ENCODE assay signal across 11 cellular contexts in genomic region chr2:228180126-228181097, GRCh38. TPM values are rescaled to one million over a fixed set of nuclear protein-coding genes. Genes with fewer than 3 reads are reported as not detected.
DNase-seq lines count a peak whose midpoint lies in the region; ATAC-seq and TF ChIP-seq lines count a peak whose summit lies in the region.
"Had no signal": no experiment of that assay in that cellular context is flagged by ENCODE, and none has a peak within 500 bp of the region (broad histone marks: within the 10 kb centered on the region; RNA-seq: fewer than 3 reads in every experiment).

No MANE protein-coding gene starts in this region.

- ATAC-seq in T-cell (replicated peaks in 1 of 4), result no peak

- DNase-seq in NCI-H446 (lab: John Stamatoyannopoulos, UW) (peak; percentile 3 to 47), NCI-H446 treated with DMSO at 0.1 percent for 48 hours (lab: John Stamatoyannopoulos, UW) (no peak), SK-N-SH (peak; percentile 7), iPS DF 19.7 (ENCODE audit: low read depth, low spot score) (peak; percentile 50), type B pancreatic cell (ENCODE audit: extremely low spot score, unreplicated experiment) (no peak), T-cell (no peak), sigmoid colon (no peak), GOT3 (lab: John Stamatoyannopoulos, UW) (no peak)
- DNase-seq: NCI-H748 treated with DMSO at 0.1 percent for 48 hours; stimulated activated CD8-positive, alpha-beta memory T cell treated with anti-CD3 and anti-CD28 coated beads, Interleukin-4, amount 100 ng/mL, for 48 hours had no signal

- H3K9me2 ChIP-seq in SK-N-SH, result no peaks in the 10 kb centered on the region

- no peaks in the 10 kb centered on the region for H3K4me1 ChIP-seq in SK-N-SH (ENCODE audit: control insufficient read depth in 1 of 2, insufficient read depth in 2 of 2, low read depth in 1 of 2, low read length in 1 of 2)
- H3K4me1 ChIP-seq in sigmoid colon, result no peaks in the 10 kb centered on the region

- H3K79me2 ChIP-seq in SK-N-SH (ENCODE audit: insufficient read depth), result no peaks in the 10 kb centered on the region

- POLR2A ChIA-PET in SK-N-SH (lab: Yijun Ruan, JAX) (no interaction called here), T-cell (lab: Charles Lee) (no interaction called here)

- H3K27me3 Mint-ChIP-seq in type B pancreatic cell, result peaks cover 71% of the 10 kb centered on the region
- peaks cover 6 to 15% of the 10 kb centered on the region in 2 donors for H3K27me3 Mint-ChIP-seq in T-cell

- no peak overlapping the region for H3K4me2 ChIP-seq in SK-N-SH

- TF ChIP-seq POLR2A in sigmoid colon (IDR thresholded peaks at IDR 0.05), result no peak

- no peaks in the 10 kb centered on the region for H4K20me1 ChIP-seq in SK-N-SH (ENCODE audit: insufficient read depth)

- no peak overlapping the region for H2AFZ ChIP-seq in SK-N-SH (ENCODE audit: low read depth)

- H3K4me3 ChIP-seq in SK-N-SH (ENCODE audit: low read depth in 2 of 2, low read length in 1 of 2) (no peak overlapping the region), sigmoid colon (no peak overlapping the region)
- H3K4me3 ChIP-seq: lung had no signal

- H3K36me3 ChIP-seq in SK-N-SH (replicated peaks in 1 of 2; ENCODE audit: control insufficient read depth in 1 of 2, insufficient read depth in 2 of 2, low read length in 1 of 2) (no peaks in the 10 kb centered on the region), sigmoid colon (no peaks in the 10 kb centered on the region)

- H3K36me3 Mint-ChIP-seq in type B pancreatic cell (no peaks in the 10 kb centered on the region), T-cell (no peaks in the 10 kb centered on the region)

- 0 out of 2 replicates have a peak, but pooled peaks cover 4% of the 10 kb centered on the region for H3K9me3 ChIP-seq in SK-N-SH
- H3K9me3 ChIP-seq in sigmoid colon, result peaks cover 0 to 3% (median 0%) of the 10 kb centered on the region in 4 donors

- no peaks in the 10 kb centered on the region for H3K4me1 Mint-ChIP-seq in type B pancreatic cell (ENCODE audit: unreplicated experiment)
- no peaks in the 10 kb centered on the region for H3K4me1 Mint-ChIP-seq in T-cell

- H3K27ac ChIP-seq in SK-N-SH (ENCODE audit: low read depth in 2 of 2, low read length in 1 of 2), result no peak overlapping the region
- no peak overlapping the region for H3K27ac ChIP-seq in sigmoid colon

- H3K9me3 Mint-ChIP-seq in type B pancreatic cell (no peaks in the 10 kb centered on the region), T-cell (peaks cover 9 to 10% (median 9%) of the 10 kb centered on the region in 3 donors)

- H3K27me3 ChIP-seq in SK-N-SH (ENCODE audit: insufficient read depth) (no peaks in the 10 kb centered on the region; the same call in 1 of the 2 replicates), sigmoid colon (peaks cover 0 to 29% (median 11%) of the 10 kb centered on the region in 3 donors)

- no peak for TF ChIP-seq RAD21 in SK-N-SH (IDR thresholded peaks at IDR 0.05; ENCODE audit: low read length)

- peak overlapping the region; percentile 57 for H3K4me3 Mint-ChIP-seq in type B pancreatic cell
- no peak overlapping the region for H3K4me3 Mint-ChIP-seq in T-cell

- 10% methylated on average over 43 of the region's 45 CpGs for WGBS in SK-N-SH (ENCODE audit: low lambda C conversion rate)
- 10 to 17% methylated on average over 45 of the region's 45 CpGs for WGBS in sigmoid colon, 2 donors

- intact Hi-C loops in sigmoid colon (cut with DNase I), result no loop called here

- no peak overlapping the region for H3K9ac ChIP-seq in SK-N-SH

- CTCF ChIA-PET in SK-N-SH (lab: Yijun Ruan, JAX), result no interaction called here
- CTCF ChIA-PET in T-cell (lab: Charles Lee), result no interaction called here

- H3K27ac Mint-ChIP-seq in type B pancreatic cell (no peak overlapping the region), T-cell (no peak overlapping the region)

- TF ChIP-seq CTCF in SK-N-SH (IDR thresholded peaks at IDR 0.05) (no peak), type B pancreatic cell (conservative IDR thresholded peaks at IDR 0.05) (no peak), sigmoid colon (IDR thresholded peaks at IDR 0.05) (no peak)

- TF ChIP-seq EP300 in SK-N-SH (IDR thresholded peaks at IDR 0.05; ENCODE audit: borderline replicate concordance in 1 of 2, low read depth in 1 of 2, low read length in 1 of 2), result no peak
- no peak for TF ChIP-seq EP300 in sigmoid colon (IDR thresholded peaks at IDR 0.05)

- no peaks in the 10 kb centered on the region for H3F3A ChIP-seq in SK-N-SH (replicated peaks; ENCODE audit: insufficient read depth)

TF ChIP-seq in SK-N-SH, 30 proteins besides CTCF, POLR2A, EP300 and RAD21:
- no peak for TF ChIP-seq NFIC (IDR thresholded peaks at IDR 0.05; ENCODE audit: borderline replicate concordance)
- no peak for TF ChIP-seq YY1 (IDR thresholded peaks at IDR 0.05; ENCODE audit: low read depth)
- no peak for TF ChIP-seq SMC3 (IDR thresholded peaks at IDR 0.05; ENCODE audit: low read depth, low read length)
- no peak for TF ChIP-seq TAF1 (IDR thresholded peaks at IDR 0.05; ENCODE audit: borderline replicate concordance, low read depth, low read length)
- no peak for TF ChIP-seq ELF1 (IDR thresholded peaks at IDR 0.05)
- no peak for TF ChIP-seq JUND (IDR thresholded peaks at IDR 0.05)
- TF ChIP-seq MXI1 (IDR thresholded peaks at IDR 0.05; ENCODE audit: low read depth, low read length), result no peak

RNA-seq across cellular contexts. Expression of gene SPHKAP, which starts 1.1 kb away (rescaled TPM):
- polyA plus RNA-seq in SK-N-SH (2012; rRNA removed), result under 0.01 TPM in 1 of 2 replicates, not detected in the other
- under 0.01 and 0.01 TPM in 2 replicates for polyA plus RNA-seq in SK-N-SH (2012; cell fraction: cytosol; rRNA removed)
- 0.02 TPM in 1 of 2 replicates, not detected in the other for polyA plus RNA-seq in SK-N-SH (2012; cell fraction: nucleus; rRNA removed)
- 0.51 TPM in 1 of 2 replicates, not detected in the other for total RNA-seq in type B pancreatic cell (ENCODE audit: low replicate concordance)
- not detected for total RNA-seq in T-cell
- total RNA-seq in sigmoid colon, result under 1 TPM; 0.33 to 0.83 (median 0.56) TPM
- under 1 TPM in 1 of 3 donors, not detected in 2; 0.15 TPM for polyA plus RNA-seq in sigmoid colon

Comparison
In these comparisons a context has a peak if more than half of its experiments do, and no peak if none do; other contexts are left out.
1. DNase-seq: peak in NCI-H446 (2 of 2), SK-N-SH (single experiment) and iPS DF 19.7 (single experiment); none in NCI-H446 treated with DMSO at 0.1 percent for 48 hours (single experiment), type B pancreatic cell (single experiment), T-cell (0 of 34), sigmoid colon (single experiment) and GOT3 (single experiment).